In the genomic region with DNA sequence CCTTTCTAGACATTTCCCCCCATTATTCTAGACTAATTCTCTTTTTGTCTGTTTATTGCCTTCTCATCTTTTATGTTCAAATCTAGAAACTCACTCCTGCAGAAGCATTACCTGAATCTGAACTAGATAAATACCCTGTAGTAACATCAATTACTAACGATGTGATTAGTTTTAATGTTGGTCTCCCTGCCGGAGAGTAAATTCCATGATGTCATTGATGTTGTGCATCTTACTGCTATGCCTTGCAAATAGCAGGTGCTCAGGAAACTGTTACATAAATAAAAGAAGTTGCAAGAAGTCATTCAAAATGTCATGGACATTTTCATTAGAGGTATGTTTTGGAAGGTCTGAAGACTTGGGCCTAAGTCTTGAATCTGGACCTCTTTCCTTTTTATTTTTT, we compare ENCODE assay signal across 33 cellular contexts. TPM values are rescaled to one million over a fixed set of nuclear protein-coding genes. Genes with fewer than 3 reads are reported as not detected.
"Had no signal": no experiment of that assay in that cellular context is flagged by ENCODE, and none has a peak within 500 bp of the region (broad histone marks: within the 10 kb centered on the region; RNA-seq: fewer than 3 reads in every experiment).

No MANE protein-coding gene starts in this region.

- H3K36me3 ChIP-seq: neural progenitor cell, ovary, uterus had no signal

- H3K4me3 ChIP-seq: neural progenitor cell, ovary, psoas muscle, skin epidermis, smooth muscle cell, spleen, suprapubic skin, testis, tibial artery, transverse colon, upper lobe of right lung, uterus had no signal

- H2AFZ ChIP-seq: neural progenitor cell, parathyroid adenoma had no signal

- H3K79me2 ChIP-seq: parathyroid adenoma had no signal

- H3K27me3 ChIP-seq: neural progenitor cell, ovary, spleen, suprapubic skin, testis, tibial artery, transverse colon, upper lobe of right lung, uterus had no signal

- H3K4me1 Mint-ChIP-seq: nephron; neural progenitor cell; stimulated activated memory B cell treated with anti-CD40 and anti-IgM and Interleukin-4, amounts not matched to agents 10 μg/mL and 1 μg/mL and 100 μg/mL, for 72 hours had no signal

- H3K27ac Mint-ChIP-seq: natural killer cell; nephron; neural progenitor cell; progenitor cell of endocrine pancreas; stimulated activated memory B cell treated with anti-CD40 and anti-IgM and Interleukin-4, amounts not matched to agents 10 μg/mL and 1 μg/mL and 100 μg/mL, for 72 hours; stimulated activated naive CD8-positive, alpha-beta T cell treated with anti-CD3 and anti-CD28 coated beads, Interleukin-15, amount 100 ng/mL, for 72 hours; type B pancreatic cell had no signal

- H3K9me3 ChIP-seq: ovary, psoas muscle, spleen, suprapubic skin, testis, tibial artery, transverse colon, upper lobe of right lung, uterus had no signal

- H3K36me3 Mint-ChIP-seq: stimulated activated memory B cell treated with anti-CD40 and anti-IgM and Interleukin-4, amounts not matched to agents 10 μg/mL and 1 μg/mL and 100 μg/mL, for 72 hours had no signal

- ATAC-seq: natural killer cell; psoas muscle; right cardiac atrium; sciatic nerve; stimulated activated memory B cell treated with anti-CD40 and anti-IgM and Interleukin-4, amounts not matched to agents 10 μg/mL and 1 μg/mL and 100 μg/mL, for 72 hours; stimulated activated naive CD8-positive, alpha-beta T cell treated with anti-CD3 and anti-CD28 coated beads, Interleukin-15, amount 100 ng/mL, for 72 hours; stimulated activated naive CD8-positive, alpha-beta T cell treated with anti-CD3 and anti-CD28 coated beads, Interleukin-15, Interleukin-2, amounts not matched to agents 100 U/mL and 50 U/mL, for 24 hours; upper lobe of right lung had no signal

- H3K9me3 Mint-ChIP-seq: natural killer cell; nephron; neural progenitor cell; stimulated activated memory B cell treated with anti-CD40 and anti-IgM and Interleukin-4, amounts not matched to agents 10 μg/mL and 1 μg/mL and 100 μg/mL, for 72 hours; stimulated activated naive CD8-positive, alpha-beta T cell treated with anti-CD3 and anti-CD28 coated beads, Interleukin-15, amount 100 ng/mL, for 72 hours; type B pancreatic cell had no signal

- H3K27me3 Mint-ChIP-seq: progenitor cell of endocrine pancreas; stimulated activated memory B cell treated with anti-CD40 and anti-IgM and Interleukin-4, amounts not matched to agents 10 μg/mL and 1 μg/mL and 100 μg/mL, for 72 hours; stimulated activated naive CD8-positive, alpha-beta T cell treated with anti-CD3 and anti-CD28 coated beads, Interleukin-15, amount 100 ng/mL, for 72 hours; type B pancreatic cell had no signal

- H3K4me1 ChIP-seq: neural progenitor cell, parathyroid adenoma, psoas muscle, spleen, suprapubic skin, testis, tibial artery, transverse colon, upper lobe of right lung, uterus had no signal

- H3K27ac ChIP-seq: neural progenitor cell, ovary, parathyroid adenoma, psoas muscle, skin epidermis, spleen, suprapubic skin, testis, tibial artery, transverse colon, upper lobe of right lung, uterus had no signal

- H3K4me2 ChIP-seq: neural progenitor cell, smooth muscle cell had no signal

- H3K4me3 Mint-ChIP-seq: natural killer cell; nephron; neural progenitor cell; stimulated activated memory B cell treated with anti-CD40 and anti-IgM and Interleukin-4, amounts not matched to agents 10 μg/mL and 1 μg/mL and 100 μg/mL, for 72 hours; stimulated activated naive CD8-positive, alpha-beta T cell treated with anti-CD3 and anti-CD28 coated beads, Interleukin-15, amount 100 ng/mL, for 72 hours; type B pancreatic cell had no signal

- H3K9ac ChIP-seq: neural progenitor cell, parathyroid adenoma had no signal

- DNase-seq: natural killer cell; occipital lobe; ovary; posterior cingulate gyrus; psoas muscle; right cardiac atrium; spleen; stimulated activated CD4-positive, alpha-beta T cell treated with anti-CD3 and anti-CD28 coated beads, Interleukin-12 subunit alpha, Interleukin-12 subunit beta, amount 100 ng/mL, for 4 hours; stimulated activated CD4-positive, alpha-beta T cell treated with anti-CD3 and anti-CD28 coated beads, Interleukin-1b, Interleukin-23, amount 100 ng/mL, for 48 hours; stimulated activated CD4-positive, alpha-beta T cell treated with anti-CD3 and anti-CD28 coated beads, Interleukin-4, amount 100 ng/mL, for 1 hour; stimulated activated CD4-positive, alpha-beta T cell treated with anti-CD3 and anti-CD28 coated beads, Interleukin-4, amount 100 ng/mL, for 4 hours; stimulated activated CD8-positive, alpha-beta memory T cell treated with anti-CD3 and anti-CD28 coated beads, Interleukin-4, amount 100 ng/mL, for 48 hours; stimulated activated naive CD4-positive, alpha-beta T cell; stimulated activated naive CD8-positive, alpha-beta T cell treated with anti-CD3 and anti-CD28 coated beads, Interleukin-15, amount 100 ng/mL, for 72 hours; stimulated activated naive CD8-positive, alpha-beta T cell treated with anti-CD3 and anti-CD28 coated beads, Interleukin-15, Interleukin-2, amounts not matched to agents 100 U/mL and 50 U/mL, for 24 hours; substantia nigra; testis; tibial artery; transverse colon; upper lobe of right lung; uterus had no signal

RNA-seq across cellular contexts. Expression of a gene that starts 23.0 kb away (rescaled TPM):
- total RNA-seq: occipital lobe, progenitor cell of endocrine pancreas, sciatic nerve, smooth muscle cell, transverse colon, upper lobe of right lung, urinary bladder, uterus had no signal
- polyA plus RNA-seq: neural cell, ovary, psoas muscle, right cardiac atrium, smooth muscle cell, spleen had no signal
